In genomic region chr2:120567128-120567527, GRCh38 we compare ENCODE assay signal across 14 cellular contexts.
"Had no signal": no experiment of that assay in that cellular context is flagged by ENCODE, and none has a peak within 500 bp of the region (broad histone marks: within the 10 kb centered on the region; RNA-seq: fewer than 3 reads in every experiment).

No MANE protein-coding gene starts in this region.

- H3K9me3 ChIP-seq: left lung, ovary had no signal

- ATAC-seq: activated CD8-positive, alpha-beta T cell treated with anti-CD3 and anti-CD28 coated beads for 36 hours; activated T-cell treated with anti-CD3 and anti-CD28 coated beads, Interleukin-2, amount 50 U/mL, for 72 hours; T-cell had no signal

- H3K4me3 ChIP-seq: left lung, ovary, SK-N-MC had no signal

- DNase-seq: activated CD8-positive, alpha-beta memory T cell treated with anti-CD3 and anti-CD28 coated beads, Interleukin-2, amount 50 U/mL, for 4 hours; activated CD8-positive, alpha-beta T cell treated with anti-CD3 and anti-CD28 coated beads for 36 hours; activated naive CD8-positive, alpha-beta T cell treated with anti-CD3 and anti-CD28 coated beads, Interleukin-2, amount 10 ng/mL, durations not matched to agents 7 days and 5 days; activated T-cell treated with anti-CD3 and anti-CD28 coated beads, Interleukin-2, amount 50 U/mL, for 72 hours; effector memory CD4-positive, alpha-beta T cell; mesendoderm; stimulated activated CD4-positive, alpha-beta T cell treated with anti-CD3 and anti-CD28 coated beads, Interleukin-12 subunit alpha, Interleukin-12 subunit beta, amount 100 ng/mL, for 4 hours; stimulated activated naive CD4-positive, alpha-beta T cell; T-cell had no signal

- H3K4me1 ChIP-seq: left lung had no signal

- H3K27ac ChIP-seq: left lung, ovary, SK-N-MC, VCaP had no signal

- H3K27me3 ChIP-seq: ovary had no signal

- FAIRE-seq: islet of Langerhans had no signal

- H3K36me3 ChIP-seq: left lung, ovary had no signal
